12 cellular contexts compared by ENCODE assay signal in genomic region chr12:28026701-28027100, GRCh38. TPM values are rescaled to one million over a fixed set of nuclear protein-coding genes. Genes with fewer than 3 reads are reported as not detected.
DNase-seq lines count a peak whose midpoint lies in the region; ATAC-seq, FAIRE-seq and TF ChIP-seq lines count a peak whose summit lies in the region.
"Had no signal": no experiment of that assay in that cellular context is flagged by ENCODE, and none has a peak within 500 bp of the region (broad histone marks: within the 10 kb centered on the region; RNA-seq: fewer than 3 reads in every experiment).

No MANE protein-coding gene starts in this region.

- no peaks in the 10 kb centered on the region for H3K27me3 ChIP-seq in bronchial epithelial cell (ENCODE audit: control insufficient read depth, insufficient read depth, low read length)
- H3K27me3 ChIP-seq in right atrium auricular region, result no peaks in the 10 kb centered on the region

- no peak overlapping the region for H3K4me3 ChIP-seq in A549
- no peak overlapping the region for H3K4me3 ChIP-seq in bronchial epithelial cell (ENCODE audit: low read depth, low read length)
- no peak overlapping the region for H3K4me3 ChIP-seq in right atrium auricular region

- H3K9me3 ChIP-seq in A549 (peaks cover 5% of the 10 kb centered on the region; the same call in 1 of the 3 replicates), right atrium auricular region (no peaks in the 10 kb centered on the region)

- H3K4me2 ChIP-seq in A549, result peak overlapping the region; percentile 4; the same call in 1 of the 3 replicates

- POLR2A ChIA-PET in A549 (lab: Yijun Ruan, JAX), result no interaction called here

- ATAC-seq in A549 (no peak), GM19397 (IDR thresholded peaks at IDR 0.05; ENCODE audit: unreplicated experiment) (no peak), HG03159 (IDR thresholded peaks at IDR 0.05; ENCODE audit: unreplicated experiment) (no peak)

- no peak for TF ChIP-seq POLR2A in A549 (IDR thresholded peaks at IDR 0.05; ENCODE audit: low read length)

- TF ChIP-seq EP300 in A549 (IDR thresholded peaks at IDR 0.05), result no peak

- peak in 1 of 2 experiments; percentile 59 for DNase-seq in A549 (ENCODE audit: low read depth in 1 of 2, low spot score in 1 of 2)
- peak; percentile 86 for DNase-seq in ELR (ENCODE audit: low read depth)
- DNase-seq in NCI-H226, result peak; percentile 54
- peak; percentile 89 for DNase-seq in bronchial epithelial cell (ENCODE audit: low read depth)
- DNase-seq in right atrium auricular region (ENCODE audit: low spot score), result no peak
- DNase-seq in NCI-H526 treated with DMSO at 0.1 percent for 48 hours (lab: John Stamatoyannopoulos, UW), result no peak
- DNase-seq: activated CD4-positive, alpha-beta memory T cell treated with anti-CD3 and anti-CD28 coated beads, Interleukin-2, amount 10 ng/mL, durations not matched to agents 7 days and 5 days; activated naive CD4-positive, alpha-beta T cell treated with Interleukin-2 at 50 U/mL for 16 hours; NCI-H774 had no signal

- H3K4me1 ChIP-seq in A549 (peaks cover 45% of the 10 kb centered on the region), right atrium auricular region (no peaks in the 10 kb centered on the region)

- no peak for TF ChIP-seq CTCF in A549 (IDR thresholded peaks at IDR 0.05)
- no peak for TF ChIP-seq CTCF in bronchial epithelial cell (IDR thresholded peaks at IDR 0.05; ENCODE audit: insufficient read depth, low read length, severe bottlenecking)
- no peak for TF ChIP-seq CTCF in right atrium auricular region (IDR thresholded peaks at IDR 0.05)

- H3K27ac ChIP-seq in A549 (peak overlapping the region; percentile 36 to 90; a peak in 5 of 6 replicates), right atrium auricular region (no peak overlapping the region)

- CTCF ChIA-PET in A549 (lab: Yijun Ruan, JAX), result interaction anchor here (0.6 to 3.1 kb wide), 6 partner anchors 8 to 204 kb away, joined by 3 to 12 read pairs (median 4); no protein-coding TSS in a partner anchor

- 79% methylated on average over 5 of the region's 5 CpGs for WGBS in A549 (ENCODE audit: missing lambda C conversion rate)

- TF ChIP-seq RAD21 in A549 (conservative IDR thresholded peaks at IDR 0.05 in 1 of 2, IDR thresholded peaks at IDR 0.05 in 1 of 2), result no peak

- no peak for FAIRE-seq in A549 (lab: Jason Lieb, UNC)
- no peak for FAIRE-seq in bronchial epithelial cell (lab: Jason Lieb, UNC)

- no peaks in the 10 kb centered on the region for H3K36me3 ChIP-seq in bronchial epithelial cell (ENCODE audit: control insufficient read depth, insufficient read depth, low read length)
- no peaks in the 10 kb centered on the region for H3K36me3 ChIP-seq in right atrium auricular region

TF ChIP-seq in A549, 52 proteins besides CTCF, POLR2A, EP300 and RAD21:
- TF ChIP-seq SMC3 (IDR thresholded peaks at IDR 0.05) (no peak), HOXB13 (CRISPR knock-in tag; IDR thresholded peaks at IDR 0.05; ENCODE audit: low read depth) (no peak), TP53 (CRISPR knock-in tag; IDR thresholded peaks at IDR 0.05) (no peak), MAFK (IDR thresholded peaks at IDR 0.05; ENCODE audit: partially characterized antibody) (peak; percentile 15), BHLHE40 (IDR thresholded peaks at IDR 0.05; ENCODE audit: low read depth, low read length) (no peak)

RNA-seq across cellular contexts. Expression of gene PTHLH, which starts 54.2 kb away (rescaled TPM):
- polyA plus RNA-seq in A549 (2011; rRNA removed) (25.7 and 27.9 TPM in 2 replicates), A549 (2017; fragmentation: RNase III; extraction: RNeasy Plus Mini Kit Qiagen cat#74134 plus additional on column Dnase treatment) (7.7 to 13.4 TPM (median 10.9 TPM) in 3 replicates)
- polyA plus RNA-seq in A549 (2012; cell fraction: cytosol; rRNA removed), result 23.9 and 24.1 TPM in 2 replicates
- 35.0 and 41.7 TPM in 2 replicates for polyA plus RNA-seq in A549 (2012; cell fraction: nucleus; rRNA removed)
- polyA minus RNA-seq in A549 (2011; rRNA and poly(A)+ RNA removed), result 11.5 and 12.7 TPM in 2 replicates
- total RNA-seq in bronchial epithelial cell (47.4 and 82.1 TPM in 2 replicates), right atrium auricular region (10 to 100 TPM in 1 of 2 donors, under 1 TPM in 1; 0.63 to 67.6 TPM)
- total RNA-seq: activated CD4-positive, alpha-beta memory T cell treated with anti-CD3 and anti-CD28 coated beads, Interleukin-2, amount 10 ng/mL, durations not matched to agents 7 days and 5 days; T-helper 1 cell treated with Interleukin-12 subunit alpha and Interleukin-12 subunit beta and Interleukin-4 antibody, amounts not matched to agents 30 ng/mL and 1 ng/mL, for 36 hours had no signal

Comparison
In these comparisons a context has a peak if more than half of its experiments do, and no peak if none do; other contexts are left out.
1. DNase-seq: peak in ELR (single experiment), NCI-H226 (single experiment) and bronchial epithelial cell (single experiment); none in right atrium auricular region (single experiment) and NCI-H526 treated with DMSO at 0.1 percent for 48 hours (single experiment).
2. H3K27ac ChIP-seq: peak in A549 (2 of 2); none in right atrium auricular region (0 of 2).